1 cellular context compared by ENCODE assay signal in genomic region chr11:118227865-118228785, GRCh38.
TF ChIP-seq lines count a peak whose summit lies in the region.

No MANE protein-coding gene starts in this region.

TF ChIP-seq in WTC11, 78 proteins besides CTCF, POLR2A, EP300 and RAD21 (continued from another document):
- TF ChIP-seq, protein P1, sequence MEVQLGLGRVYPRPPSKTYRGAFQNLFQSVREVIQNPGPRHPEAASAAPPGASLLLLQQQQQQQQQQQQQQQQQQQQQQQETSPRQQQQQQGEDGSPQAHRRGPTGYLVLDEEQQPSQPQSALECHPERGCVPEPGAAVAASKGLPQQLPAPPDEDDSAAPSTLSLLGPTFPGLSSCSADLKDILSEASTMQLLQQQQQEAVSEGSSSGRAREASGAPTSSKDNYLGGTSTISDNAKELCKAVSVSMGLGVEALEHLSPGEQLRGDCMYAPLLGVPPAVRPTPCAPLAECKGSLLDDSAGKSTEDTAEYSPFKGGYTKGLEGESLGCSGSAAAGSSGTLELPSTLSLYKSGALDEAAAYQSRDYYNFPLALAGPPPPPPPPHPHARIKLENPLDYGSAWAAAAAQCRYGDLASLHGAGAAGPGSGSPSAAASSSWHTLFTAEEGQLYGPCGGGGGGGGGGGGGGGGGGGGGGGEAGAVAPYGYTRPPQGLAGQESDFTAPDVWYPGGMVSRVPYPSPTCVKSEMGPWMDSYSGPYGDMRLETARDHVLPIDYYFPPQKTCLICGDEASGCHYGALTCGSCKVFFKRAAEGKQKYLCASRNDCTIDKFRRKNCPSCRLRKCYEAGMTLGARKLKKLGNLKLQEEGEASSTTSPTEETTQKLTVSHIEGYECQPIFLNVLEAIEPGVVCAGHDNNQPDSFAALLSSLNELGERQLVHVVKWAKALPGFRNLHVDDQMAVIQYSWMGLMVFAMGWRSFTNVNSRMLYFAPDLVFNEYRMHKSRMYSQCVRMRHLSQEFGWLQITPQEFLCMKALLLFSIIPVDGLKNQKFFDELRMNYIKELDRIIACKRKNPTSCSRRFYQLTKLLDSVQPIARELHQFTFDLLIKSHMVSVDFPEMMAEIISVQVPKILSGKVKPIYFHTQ (CRISPR knock-in tag; IDR thresholded peaks at IDR 0.05) = no peak
- TF ChIP-seq, protein P2, sequence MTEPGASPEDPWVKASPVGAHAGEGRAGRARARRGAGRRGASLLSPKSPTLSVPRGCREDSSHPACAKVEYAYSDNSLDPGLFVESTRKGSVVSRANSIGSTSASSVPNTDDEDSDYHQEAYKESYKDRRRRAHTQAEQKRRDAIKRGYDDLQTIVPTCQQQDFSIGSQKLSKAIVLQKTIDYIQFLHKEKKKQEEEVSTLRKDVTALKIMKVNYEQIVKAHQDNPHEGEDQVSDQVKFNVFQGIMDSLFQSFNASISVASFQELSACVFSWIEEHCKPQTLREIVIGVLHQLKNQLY (CRISPR knock-in tag; IDR thresholded peaks at IDR 0.05) = no peak
- no peak for TF ChIP-seq CDX4 (CRISPR knock-in tag; IDR thresholded peaks at IDR 0.05; ENCODE audit: borderline replicate concordance)
- no peak for TF ChIP-seq STAT6 (CRISPR knock-in tag; conservative IDR thresholded peaks at IDR 0.05; ENCODE audit: low read depth)
- no peak for TF ChIP-seq FOXP1 (CRISPR knock-in tag; IDR thresholded peaks at IDR 0.05; ENCODE audit: borderline replicate concordance)
- no peak for TF ChIP-seq ZNF425 (CRISPR knock-in tag; conservative IDR thresholded peaks at IDR 0.05)
- TF ChIP-seq PREB (CRISPR knock-in tag; IDR thresholded peaks at IDR 0.05; ENCODE audit: borderline replicate concordance) = no peak
TF ChIP-seq in WTC11: peak in this region for 0.
